ENCODE assay signal across 2 cellular contexts in genomic region chr5:134554319-134555222, GRCh38.
A peak's percentile ranks its signal among the peaks of the same experiment; 100 is the strongest.
TF ChIP-seq lines count a peak whose summit lies in the region.

No MANE protein-coding gene starts in this region.

TF ChIP-seq in SK-N-SH, 30 proteins besides CTCF, POLR2A, EP300 and RAD21 (continued from another document):
- TF ChIP-seq CHD2 (IDR thresholded peaks at IDR 0.05; ENCODE audit: low read length, partially characterized antibody) (peak; percentile 90), TEAD4 (IDR thresholded peaks at IDR 0.05; ENCODE audit: borderline replicate concordance, insufficient read depth) (peak; percentile 42; the same call in 1 of the 2 replicates), FOSL2 (IDR thresholded peaks at IDR 0.05; ENCODE audit: borderline replicate concordance, low read depth) (0 out of 2 replicates have a peak, but pooled peaks have one; percentile 15), MXI1 (IDR thresholded peaks at IDR 0.05; ENCODE audit: low read depth, low read length) (peak; percentile 100)

TF ChIP-seq in GM12878, 131 proteins besides CTCF, POLR2A, EP300 and RAD21 (continued from another document and continues in another):
- TF ChIP-seq, protein P1, sequence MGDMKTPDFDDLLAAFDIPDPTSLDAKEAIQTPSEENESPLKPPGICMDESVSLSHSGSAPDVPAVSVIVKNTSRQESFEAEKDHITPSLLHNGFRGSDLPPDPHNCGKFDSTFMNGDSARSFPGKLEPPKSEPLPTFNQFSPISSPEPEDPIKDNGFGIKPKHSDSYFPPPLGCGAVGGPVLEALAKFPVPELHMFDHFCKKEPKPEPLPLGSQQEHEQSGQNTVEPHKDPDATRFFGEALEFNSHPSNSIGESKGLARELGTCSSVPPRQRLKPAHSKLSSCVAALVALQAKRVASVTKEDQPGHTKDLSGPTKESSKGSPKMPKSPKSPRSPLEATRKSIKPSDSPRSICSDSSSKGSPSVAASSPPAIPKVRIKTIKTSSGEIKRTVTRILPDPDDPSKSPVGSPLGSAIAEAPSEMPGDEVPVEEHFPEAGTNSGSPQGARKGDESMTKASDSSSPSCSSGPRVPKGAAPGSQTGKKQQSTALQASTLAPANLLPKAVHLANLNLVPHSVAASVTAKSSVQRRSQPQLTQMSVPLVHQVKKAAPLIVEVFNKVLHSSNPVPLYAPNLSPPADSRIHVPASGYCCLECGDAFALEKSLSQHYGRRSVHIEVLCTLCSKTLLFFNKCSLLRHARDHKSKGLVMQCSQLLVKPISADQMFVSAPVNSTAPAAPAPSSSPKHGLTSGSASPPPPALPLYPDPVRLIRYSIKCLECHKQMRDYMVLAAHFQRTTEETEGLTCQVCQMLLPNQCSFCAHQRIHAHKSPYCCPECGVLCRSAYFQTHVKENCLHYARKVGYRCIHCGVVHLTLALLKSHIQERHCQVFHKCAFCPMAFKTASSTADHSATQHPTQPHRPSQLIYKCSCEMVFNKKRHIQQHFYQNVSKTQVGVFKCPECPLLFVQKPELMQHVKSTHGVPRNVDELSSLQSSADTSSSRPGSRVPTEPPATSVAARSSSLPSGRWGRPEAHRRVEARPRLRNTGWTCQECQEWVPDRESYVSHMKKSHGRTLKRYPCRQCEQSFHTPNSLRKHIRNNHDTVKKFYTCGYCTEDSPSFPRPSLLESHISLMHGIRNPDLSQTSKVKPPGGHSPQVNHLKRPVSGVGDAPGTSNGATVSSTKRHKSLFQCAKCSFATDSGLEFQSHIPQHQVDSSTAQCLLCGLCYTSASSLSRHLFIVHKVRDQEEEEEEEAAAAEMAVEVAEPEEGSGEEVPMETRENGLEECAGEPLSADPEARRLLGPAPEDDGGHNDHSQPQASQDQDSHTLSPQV (IDR thresholded peaks at IDR 0.05), result 0 out of 2 replicates have a peak, but pooled peaks have one; percentile 19
- no peak; the same call in 1 of the 2 replicates for TF ChIP-seq PML (IDR thresholded peaks at IDR 0.05; ENCODE audit: low read length)
- peak; percentile 87 for TF ChIP-seq RELA (IDR thresholded peaks at IDR 0.05; ENCODE audit: borderline replicate concordance, partially characterized antibody)
- peak; percentile 87 for TF ChIP-seq RAD51 (IDR thresholded peaks at IDR 0.05)
- TF ChIP-seq REST (IDR thresholded peaks at IDR 0.05; ENCODE audit: low read depth, low read length), result no peak
- TF ChIP-seq IKZF2 (IDR thresholded peaks at IDR 0.05), result peak; percentile 54 to 61
- 0 out of 2 replicates have a peak, but pooled peaks have one; percentile 41 for TF ChIP-seq DPF2 (IDR thresholded peaks at IDR 0.05)
- peak; percentile 38 for TF ChIP-seq RUNX3 (IDR thresholded peaks at IDR 0.05; ENCODE audit: low read length)
- no peak for TF ChIP-seq ZBTB4 (CRISPR knock-in tag; IDR thresholded peaks at IDR 0.05)
- no peak for TF ChIP-seq RB1 (IDR thresholded peaks at IDR 0.05; ENCODE audit: borderline replicate concordance)
- TF ChIP-seq, protein P2, sequence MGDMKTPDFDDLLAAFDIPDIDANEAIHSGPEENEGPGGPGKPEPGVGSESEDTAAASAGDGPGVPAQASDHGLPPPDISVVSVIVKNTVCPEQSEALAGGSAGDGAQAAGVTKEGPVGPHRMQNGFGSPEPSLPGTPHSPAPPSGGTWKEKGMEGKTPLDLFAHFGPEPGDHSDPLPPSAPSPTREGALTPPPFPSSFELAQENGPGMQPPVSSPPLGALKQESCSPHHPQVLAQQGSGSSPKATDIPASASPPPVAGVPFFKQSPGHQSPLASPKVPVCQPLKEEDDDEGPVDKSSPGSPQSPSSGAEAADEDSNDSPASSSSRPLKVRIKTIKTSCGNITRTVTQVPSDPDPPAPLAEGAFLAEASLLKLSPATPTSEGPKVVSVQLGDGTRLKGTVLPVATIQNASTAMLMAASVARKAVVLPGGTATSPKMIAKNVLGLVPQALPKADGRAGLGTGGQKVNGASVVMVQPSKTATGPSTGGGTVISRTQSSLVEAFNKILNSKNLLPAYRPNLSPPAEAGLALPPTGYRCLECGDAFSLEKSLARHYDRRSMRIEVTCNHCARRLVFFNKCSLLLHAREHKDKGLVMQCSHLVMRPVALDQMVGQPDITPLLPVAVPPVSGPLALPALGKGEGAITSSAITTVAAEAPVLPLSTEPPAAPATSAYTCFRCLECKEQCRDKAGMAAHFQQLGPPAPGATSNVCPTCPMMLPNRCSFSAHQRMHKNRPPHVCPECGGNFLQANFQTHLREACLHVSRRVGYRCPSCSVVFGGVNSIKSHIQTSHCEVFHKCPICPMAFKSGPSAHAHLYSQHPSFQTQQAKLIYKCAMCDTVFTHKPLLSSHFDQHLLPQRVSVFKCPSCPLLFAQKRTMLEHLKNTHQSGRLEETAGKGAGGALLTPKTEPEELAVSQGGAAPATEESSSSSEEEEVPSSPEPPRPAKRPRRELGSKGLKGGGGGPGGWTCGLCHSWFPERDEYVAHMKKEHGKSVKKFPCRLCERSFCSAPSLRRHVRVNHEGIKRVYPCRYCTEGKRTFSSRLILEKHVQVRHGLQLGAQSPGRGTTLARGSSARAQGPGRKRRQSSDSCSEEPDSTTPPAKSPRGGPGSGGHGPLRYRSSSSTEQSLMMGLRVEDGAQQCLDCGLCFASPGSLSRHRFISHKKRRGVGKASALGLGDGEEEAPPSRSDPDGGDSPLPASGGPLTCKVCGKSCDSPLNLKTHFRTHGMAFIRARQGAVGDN (IDR thresholded peaks at IDR 0.05), result peak; percentile 97
- TF ChIP-seq FOXM1 (IDR thresholded peaks at IDR 0.05; ENCODE audit: low read depth, low read length), result peak; percentile 34; the same call in 1 of the 2 replicates
- TF ChIP-seq NR2C2 (IDR thresholded peaks at IDR 0.05; ENCODE audit: borderline replicate concordance, control insufficient read depth, insufficient read length, low read depth), result no peak
- TF ChIP-seq SMC3 (IDR thresholded peaks at IDR 0.05; ENCODE audit: borderline replicate concordance, low read length), result no peak; the same call in 1 of the 2 replicates
- TF ChIP-seq MXI1 (IDR thresholded peaks at IDR 0.05; ENCODE audit: low read depth, low read length), result peak; percentile 81
- TF ChIP-seq NKRF (conservative IDR thresholded peaks at IDR 0.05), result 0 out of 2 replicates have a peak, but pooled peaks have one; percentile 58
- peak; percentile 88 to 94 for TF ChIP-seq BHLHE40 (IDR thresholded peaks at IDR 0.05; ENCODE audit: borderline replicate concordance in 1 of 2, low read depth in 2 of 2, low read length in 1 of 2)
- no peak for TF ChIP-seq ZNF622 (IDR thresholded peaks at IDR 0.05)
- no peak for TF ChIP-seq NFIC (IDR thresholded peaks at IDR 0.05; ENCODE audit: low read depth, low read length)
- no peak for TF ChIP-seq ZBTB33 (IDR thresholded peaks at IDR 0.05)
- TF ChIP-seq GATAD2B (conservative IDR thresholded peaks at IDR 0.05; ENCODE audit: low read depth), result 0 out of 2 replicates have a peak, but pooled peaks have one; percentile 49
- TF ChIP-seq, protein P3, sequence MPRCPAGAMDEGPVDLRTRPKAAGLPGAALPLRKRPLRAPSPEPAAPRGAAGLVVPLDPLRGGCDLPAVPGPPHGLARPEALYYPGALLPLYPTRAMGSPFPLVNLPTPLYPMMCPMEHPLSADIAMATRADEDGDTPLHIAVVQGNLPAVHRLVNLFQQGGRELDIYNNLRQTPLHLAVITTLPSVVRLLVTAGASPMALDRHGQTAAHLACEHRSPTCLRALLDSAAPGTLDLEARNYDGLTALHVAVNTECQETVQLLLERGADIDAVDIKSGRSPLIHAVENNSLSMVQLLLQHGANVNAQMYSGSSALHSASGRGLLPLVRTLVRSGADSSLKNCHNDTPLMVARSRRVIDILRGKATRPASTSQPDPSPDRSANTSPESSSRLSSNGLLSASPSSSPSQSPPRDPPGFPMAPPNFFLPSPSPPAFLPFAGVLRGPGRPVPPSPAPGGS (IDR thresholded peaks at IDR 0.05; ENCODE audit: borderline replicate concordance, insufficient read depth, low read depth, low read length, poor library complexity, severe bottlenecking), result no peak
- TF ChIP-seq, protein P4, sequence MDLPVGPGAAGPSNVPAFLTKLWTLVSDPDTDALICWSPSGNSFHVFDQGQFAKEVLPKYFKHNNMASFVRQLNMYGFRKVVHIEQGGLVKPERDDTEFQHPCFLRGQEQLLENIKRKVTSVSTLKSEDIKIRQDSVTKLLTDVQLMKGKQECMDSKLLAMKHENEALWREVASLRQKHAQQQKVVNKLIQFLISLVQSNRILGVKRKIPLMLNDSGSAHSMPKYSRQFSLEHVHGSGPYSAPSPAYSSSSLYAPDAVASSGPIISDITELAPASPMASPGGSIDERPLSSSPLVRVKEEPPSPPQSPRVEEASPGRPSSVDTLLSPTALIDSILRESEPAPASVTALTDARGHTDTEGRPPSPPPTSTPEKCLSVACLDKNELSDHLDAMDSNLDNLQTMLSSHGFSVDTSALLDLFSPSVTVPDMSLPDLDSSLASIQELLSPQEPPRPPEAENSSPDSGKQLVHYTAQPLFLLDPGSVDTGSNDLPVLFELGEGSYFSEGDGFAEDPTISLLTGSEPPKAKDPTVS (IDR thresholded peaks at IDR 0.05; ENCODE audit: low read depth, low read length), result no peak
